ENCODE assay signal across 14 cellular contexts in the genomic region with DNA sequence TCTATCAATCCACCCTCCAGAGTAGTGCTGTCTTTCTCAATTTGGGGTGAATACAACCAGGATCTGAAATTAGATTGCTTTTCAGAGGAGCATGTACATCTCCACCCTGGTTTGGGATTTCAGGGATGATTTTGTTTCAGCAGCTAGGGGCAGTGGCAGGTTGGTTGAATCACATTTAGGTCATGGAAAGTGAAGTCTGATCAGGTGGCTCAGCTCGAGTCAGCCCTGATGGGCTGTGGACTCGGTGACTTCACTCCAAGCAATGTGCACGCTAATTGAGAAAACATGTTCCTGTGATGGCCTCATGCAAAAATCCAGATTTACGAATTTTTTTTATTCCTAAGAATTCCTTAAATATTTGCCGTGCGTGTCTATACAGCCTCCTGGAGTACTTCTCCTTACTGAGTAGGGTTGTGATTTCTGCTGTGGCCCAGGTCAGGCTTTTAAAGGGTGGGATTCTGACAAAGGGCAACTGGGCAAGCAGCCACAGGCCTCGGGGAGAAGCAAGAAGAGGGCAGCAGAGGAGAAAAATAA. TPM values are rescaled to one million over a fixed set of nuclear protein-coding genes. Genes with fewer than 3 reads are reported as not detected.
DNase-seq lines count a peak whose midpoint lies in the region; ATAC-seq and TF ChIP-seq lines count a peak whose summit lies in the region.
"Had no signal": no experiment of that assay in that cellular context is flagged by ENCODE, and none has a peak within 500 bp of the region (broad histone marks: within the 10 kb centered on the region; RNA-seq: fewer than 3 reads in every experiment).

No MANE protein-coding gene starts in this region.

- no peaks in the 10 kb centered on the region for H3K4me1 Mint-ChIP-seq in activated T-cell treated with anti-CD3 and anti-CD28 coated beads, Interleukin-2, amount 50 U/mL, for 24 hours (ENCODE audit: low read depth)

- POLR2A ChIA-PET in BJ (lab: Charles Lee): no interaction called here

- H3K27me3 ChIP-seq in BJ (ENCODE audit: control insufficient read depth, insufficient read depth, low read length): no peaks in the 10 kb centered on the region
- no peaks in the 10 kb centered on the region for H3K27me3 ChIP-seq in BE2C
- H3K27me3 ChIP-seq: thyroid gland had no signal

- ATAC-seq in SK-N-SH treated with all-trans-retinoic acid at 6 μM for 48 hours (peak; percentile 81), left colon (no peak)
- ATAC-seq: Panc1 had no signal

- peaks cover 29% of the 10 kb centered on the region for H3K27me3 Mint-ChIP-seq in activated T-cell treated with anti-CD3 and anti-CD28 coated beads, Interleukin-2, amount 50 U/mL, for 24 hours

- H3K27ac Mint-ChIP-seq in activated T-cell treated with anti-CD3 and anti-CD28 coated beads, Interleukin-2, amount 50 U/mL, for 24 hours: no peak overlapping the region

- H3K9me3 Mint-ChIP-seq in activated T-cell treated with anti-CD3 and anti-CD28 coated beads, Interleukin-2, amount 50 U/mL, for 24 hours: no peaks in the 10 kb centered on the region

- no peaks in the 10 kb centered on the region for H3K9me3 ChIP-seq in BE2C
- H3K9me3 ChIP-seq: thyroid gland had no signal

- H3K4me3 ChIP-seq in BJ (ENCODE audit: low read depth, low read length) (no peak overlapping the region), fibroblast of pulmonary artery (replicated peaks; ENCODE audit: low read depth, low read length) (no peak overlapping the region), retinal pigment epithelial cell (ENCODE audit: low read length) (no peak overlapping the region), BE2C (ENCODE audit: low read depth, low read length) (no peak overlapping the region)
- H3K4me3 ChIP-seq: thyroid gland had no signal

- peak; percentile 53 for TF ChIP-seq CTCF in BJ (IDR thresholded peaks at IDR 0.05; ENCODE audit: insufficient read depth, low read depth, low read length)
- peak; percentile 20 for TF ChIP-seq CTCF in fibroblast of pulmonary artery (IDR thresholded peaks at IDR 0.05; ENCODE audit: low read length, missing control alignments)
- peak; percentile 28 for TF ChIP-seq CTCF in retinal pigment epithelial cell (conservative IDR thresholded peaks at IDR 0.05; ENCODE audit: low read depth, low read length)
- no peak for TF ChIP-seq CTCF in BE2C (IDR thresholded peaks at IDR 0.05; ENCODE audit: low read depth, low read length)

- DNase-seq in BJ (ENCODE audit: low read depth) (peak; percentile 95), fibroblast of pulmonary artery (ENCODE audit: low read depth) (peak; percentile 69), retinal pigment epithelial cell (ENCODE audit: low read depth) (peak; percentile 71), BE2C (no peak), NCI-H1436 treated with DMSO at 0.1 percent for 48 hours (lab: John Stamatoyannopoulos, UW) (no peak), left colon (no peak)
- DNase-seq in activated T-cell treated with anti-CD3 and anti-CD28 coated beads, Interleukin-2, amount 50 U/mL, for 24 hours: no peak
- DNase-seq: activated CD4-positive, alpha-beta T cell treated with anti-CD3 and anti-CD28 coated beads for 1 hour; islet precursor cell; NCI-H146; nucleus accumbens; thyroid gland had no signal

- intact Hi-C loops in left colon (cut with DNase I, micrococcal nuclease): no loop called here

- H3K4me3 Mint-ChIP-seq in activated T-cell treated with anti-CD3 and anti-CD28 coated beads, Interleukin-2, amount 50 U/mL, for 24 hours: no peak overlapping the region

- H3K36me3 ChIP-seq in BJ (ENCODE audit: control insufficient read depth, insufficient read depth, low read length) (peaks cover 1% of the 10 kb centered on the region; the same call in 1 of the 2 replicates), BE2C (no peaks in the 10 kb centered on the region)
- H3K36me3 ChIP-seq: thyroid gland had no signal

- H3K4me1 ChIP-seq in BE2C: no peaks in the 10 kb centered on the region

- CTCF ChIA-PET in BJ (lab: Yijun Ruan, JAX): interaction anchor here (1.1 to 1.9 kb wide), 4 partner anchors 12 to 192 kb away, joined by 3 to 11 read pairs (median 4); no protein-coding TSS in a partner anchor

- no peaks in the 10 kb centered on the region for H3K36me3 Mint-ChIP-seq in activated T-cell treated with anti-CD3 and anti-CD28 coated beads, Interleukin-2, amount 50 U/mL, for 24 hours (ENCODE audit: low read depth)

TF ChIP-seq in SK-N-SH treated with all-trans-retinoic acid at 6 μM for 48 hours, 23 proteins besides CTCF, POLR2A, EP300 and RAD21:
- TF ChIP-seq ZNF565 (CRISPR knock-in tag; conservative IDR thresholded peaks at IDR 0.05; ENCODE audit: low read depth): no peak
- TF ChIP-seq TCF4 (CRISPR knock-in tag; IDR thresholded peaks at IDR 0.05; ENCODE audit: borderline replicate concordance): peak; percentile 19; the same call in 1 of the 2 replicates

RNA-seq across cellular contexts. Expression of a gene that starts 7.5 kb away (rescaled TPM):
- polyA plus RNA-seq in BJ (2011; rRNA removed): 42.4 and 49.6 TPM in 2 replicates
- 21.2 and 25.0 TPM in 2 replicates for polyA minus RNA-seq in BJ (2011; rRNA and poly(A)+ RNA removed)
- polyA plus RNA-seq in BE2C (2012; ENCODE audit: insufficient read depth, insufficient read length, low read depth): not detected
- under 1 TPM; 0.25 to 0.64 TPM for total RNA-seq in left colon

Comparison
In these comparisons a context has a peak if more than half of its experiments do, and no peak if none do; other contexts are left out.
1. DNase-seq: peak in BJ (single experiment), fibroblast of pulmonary artery (single experiment) and retinal pigment epithelial cell (single experiment); none in BE2C (single experiment), NCI-H1436 treated with DMSO at 0.1 percent for 48 hours (single experiment), activated T-cell treated with anti-CD3 and anti-CD28 coated beads, Interleukin-2, amount 50 U/mL, for 24 hours (single experiment) and left colon (0 of 2).